ENCODE assay signal across 9 cellular contexts in genomic region chr6:116217069-116217468, GRCh38. TPM values are rescaled to one million over a fixed set of nuclear protein-coding genes. Genes with fewer than 3 reads are reported as not detected.
DNase-seq lines count a peak whose midpoint lies in the region; ATAC-seq, FAIRE-seq and TF ChIP-seq lines count a peak whose summit lies in the region.
"Had no signal": no experiment of that assay in that cellular context is flagged by ENCODE, and none has a peak within 500 bp of the region (broad histone marks: within the 10 kb centered on the region; RNA-seq: fewer than 3 reads in every experiment).

No MANE protein-coding gene starts in this region.

- no peaks in the 10 kb centered on the region for H3K9me3 ChIP-seq in lower lobe of right lung
- H3K9me3 ChIP-seq: SJSA1 had no signal

- H3K27ac Mint-ChIP-seq in activated naive CD8-positive, alpha-beta T cell treated with anti-CD3 and anti-CD28 coated beads for 36 hours: no peak overlapping the region

- FAIRE-seq in GM12892 (lab: Jason Lieb, UNC): no peak

- DNase-seq in DMS53 treated with DMSO at 0.1 percent for 48 hours (lab: John Stamatoyannopoulos, UW; ENCODE audit: unreplicated experiment): peak; percentile 16
- peak; percentile 43 for DNase-seq in NCI-H82 (lab: John Stamatoyannopoulos, UW)
- DNase-seq in cerebellar cortex (ENCODE audit: low spot score): peak; percentile 65
- DNase-seq in lower lobe of right lung: no peak
- no peak for DNase-seq in mucosa of gallbladder (ENCODE audit: low spot score)
- no peak for DNase-seq in activated naive CD8-positive, alpha-beta T cell treated with anti-CD3 and anti-CD28 coated beads for 36 hours
- DNase-seq in GM12892 (ENCODE audit: insufficient read length): no peak

- H3K27me3 Mint-ChIP-seq in activated naive CD8-positive, alpha-beta T cell treated with anti-CD3 and anti-CD28 coated beads for 36 hours: no peaks in the 10 kb centered on the region

- TF ChIP-seq CTCF in lower lobe of right lung (IDR thresholded peaks at IDR 0.05): peak; percentile 52

- ATAC-seq in GM21786 (IDR thresholded peaks at IDR 0.05; ENCODE audit: unreplicated experiment) (peak; percentile 67), lower lobe of right lung (peak; percentile 68 to 71)

- TF ChIP-seq POLR2A in GM12892 (IDR thresholded peaks at IDR 0.05; ENCODE audit: low read depth, low read length): no peak

- H3K4me3 Mint-ChIP-seq in activated naive CD8-positive, alpha-beta T cell treated with anti-CD3 and anti-CD28 coated beads for 36 hours: no peak overlapping the region

- no peaks in the 10 kb centered on the region for H3K4me1 ChIP-seq in lower lobe of right lung

- H3K36me3 Mint-ChIP-seq in activated naive CD8-positive, alpha-beta T cell treated with anti-CD3 and anti-CD28 coated beads for 36 hours: no peaks in the 10 kb centered on the region

- intact Hi-C loops in lower lobe of right lung (cut with DNase I): no loop called here

- no peak overlapping the region for H3K27ac ChIP-seq in lower lobe of right lung
- H3K27ac ChIP-seq: SJSA1 had no signal

- H3K9me3 Mint-ChIP-seq in activated naive CD8-positive, alpha-beta T cell treated with anti-CD3 and anti-CD28 coated beads for 36 hours: no peaks in the 10 kb centered on the region

- H3K36me3 ChIP-seq in lower lobe of right lung: no peaks in the 10 kb centered on the region
- H3K36me3 ChIP-seq: SJSA1 had no signal

- H3K27me3 ChIP-seq in lower lobe of right lung (ENCODE audit: low read depth): no peaks in the 10 kb centered on the region
- H3K27me3 ChIP-seq: SJSA1 had no signal

- no peak overlapping the region for H3K4me3 ChIP-seq in lower lobe of right lung
- H3K4me3 ChIP-seq: SJSA1 had no signal

- peaks cover 3% of the 10 kb centered on the region for H3K4me1 Mint-ChIP-seq in activated naive CD8-positive, alpha-beta T cell treated with anti-CD3 and anti-CD28 coated beads for 36 hours

RNA-seq across cellular contexts. Expression of gene TSPYL4, which starts 36.8 kb away (rescaled TPM):
- total RNA-seq in lower lobe of right lung: 12.8 TPM
- total RNA-seq in mucosa of gallbladder: 29.5 TPM
- 10 to 100 TPM; 15.1 to 15.2 TPM for total RNA-seq in activated naive CD8-positive, alpha-beta T cell treated with anti-CD3 and anti-CD28 coated beads for 36 hours
- 13.1 TPM for polyA plus RNA-seq in GM12892 (2012; ENCODE audit: missing spikeins)

Comparison
In these comparisons a context has a peak if more than half of its experiments do, and no peak if none do; other contexts are left out.
1. DNase-seq: peak in DMS53 treated with DMSO at 0.1 percent for 48 hours (single experiment), NCI-H82 (single experiment) and cerebellar cortex (single experiment); none in lower lobe of right lung (single experiment), mucosa of gallbladder (single experiment), activated naive CD8-positive, alpha-beta T cell treated with anti-CD3 and anti-CD28 coated beads for 36 hours (single experiment) and GM12892 (single experiment).